11 cellular contexts compared by ENCODE assay signal in genomic region chr9:94875300-94876063, GRCh38.
A peak's percentile ranks its signal among the peaks of the same experiment; 100 is the strongest.
DNase-seq lines count a peak whose midpoint lies in the region; ATAC-seq and TF ChIP-seq lines count a peak whose summit lies in the region.
"Had no signal": no experiment of that assay in that cellular context is flagged by ENCODE, and none has a peak within 500 bp of the region (broad histone marks: within the 10 kb centered on the region; RNA-seq: fewer than 3 reads in every experiment).

No MANE protein-coding gene starts in this region.

- peak overlapping the region; percentile 56 for H3K27ac Mint-ChIP-seq in mesothelial cell of epicardium
- H3K27ac Mint-ChIP-seq: activated naive CD8-positive, alpha-beta T cell had no signal

- H3K36me3 ChIP-seq in left ventricle myocardium inferior = no peaks in the 10 kb centered on the region

- H3K27ac ChIP-seq in left ventricle myocardium inferior (replicated peaks) = no peak overlapping the region

- H3K27me3 Mint-ChIP-seq in mesothelial cell of epicardium (ENCODE audit: low read depth) = no peaks in the 10 kb centered on the region
- H3K27me3 Mint-ChIP-seq: activated naive CD8-positive, alpha-beta T cell had no signal

- no peaks in the 10 kb centered on the region for H3K9me3 Mint-ChIP-seq in mesothelial cell of epicardium

- peaks cover 3% of the 10 kb centered on the region for H3K9me3 ChIP-seq in left ventricle myocardium inferior (replicated peaks)

- H3K4me1 Mint-ChIP-seq in mesothelial cell of epicardium = peaks cover 57% of the 10 kb centered on the region

- H3K4me1 ChIP-seq in left ventricle myocardium inferior = peaks cover 62% of the 10 kb centered on the region

- H3K4me3 ChIP-seq in left ventricle myocardium inferior = no peak overlapping the region

- no peak overlapping the region for H3K4me3 Mint-ChIP-seq in mesothelial cell of epicardium
- H3K4me3 Mint-ChIP-seq: activated naive CD8-positive, alpha-beta T cell had no signal

- intact Hi-C loops in left ventricle myocardium inferior (cut with micrococcal nuclease) = no loop called here

- no peaks in the 10 kb centered on the region for H3K27me3 ChIP-seq in left ventricle myocardium inferior (ENCODE audit: low read depth)

- no peak for DNase-seq in mesothelial cell of epicardium (ENCODE audit: low spot score in 2 of 2, unreplicated experiment in 2 of 2)
- no peak for DNase-seq in RKO (ENCODE audit: low spot score)
- DNase-seq in iPS-NIHi7 (ENCODE audit: extremely low spot score) = no peak
- no peak for DNase-seq in superior temporal gyrus (ENCODE audit: extremely low spot score)
- DNase-seq in left ventricle myocardium inferior = no peak
- DNase-seq: DND-41; stimulated activated CD4-positive, alpha-beta T cell treated with anti-CD3 and anti-CD28 coated beads, Interleukin-12 subunit alpha, Interleukin-12 subunit beta, amount 100 ng/mL, for 4 hours had no signal

- peak; percentile 65 for ATAC-seq in GM18519 (IDR thresholded peaks at IDR 0.05; ENCODE audit: low FRiP score, unreplicated experiment)
- ATAC-seq in GM21576 (IDR thresholded peaks at IDR 0.05; ENCODE audit: unreplicated experiment) = peak; percentile 78
- peak; percentile 63 for ATAC-seq in HG03460 (IDR thresholded peaks at IDR 0.05; ENCODE audit: unreplicated experiment)

- no peaks in the 10 kb centered on the region for H3K36me3 Mint-ChIP-seq in mesothelial cell of epicardium

- TF ChIP-seq CTCF in mesothelial cell of epicardium (IDR thresholded peaks at IDR 0.05; ENCODE audit: unreplicated experiment) (no peak), left ventricle myocardium inferior (IDR thresholded peaks at IDR 0.05; ENCODE audit: borderline replicate concordance) (no peak)
